Comparison of ENCODE assay signal across 26 cellular contexts in genomic region chr16:86923656-86924055, GRCh38.
A peak's percentile ranks its signal among the peaks of the same experiment; 100 is the strongest.
DNase-seq lines count a peak whose midpoint lies in the region; ATAC-seq, FAIRE-seq and TF ChIP-seq lines count a peak whose summit lies in the region.
"Had no signal": no experiment of that assay in that cellular context is flagged by ENCODE, and none has a peak within 500 bp of the region (broad histone marks: within the 10 kb centered on the region; RNA-seq: fewer than 3 reads in every experiment).

No MANE protein-coding gene starts in this region.

- no peaks in the 10 kb centered on the region for H3K27me3 Mint-ChIP-seq in osteocyte (ENCODE audit: unreplicated experiment)

- H3K27me3 ChIP-seq in RWPE2 (ENCODE audit: insufficient read depth, poor library complexity, severe bottlenecking): no peaks in the 10 kb centered on the region

- H3K27ac ChIP-seq in RWPE2 (ENCODE audit: poor library complexity, severe bottlenecking): peak overlapping the region; percentile 68
- H3K27ac ChIP-seq: C4-2B, PC-9 had no signal

- H3K27ac Mint-ChIP-seq in osteocyte (ENCODE audit: unreplicated experiment): peak overlapping the region; percentile 2
- H3K27ac Mint-ChIP-seq: B cell; CD8-positive, alpha-beta T cell had no signal

- H3K9me3 Mint-ChIP-seq in osteocyte (ENCODE audit: unreplicated experiment): peaks cover 5% of the 10 kb centered on the region
- H3K9me3 Mint-ChIP-seq: CD8-positive, alpha-beta T cell had no signal

- no peaks in the 10 kb centered on the region for H3K9me3 ChIP-seq in RWPE2 (ENCODE audit: severe bottlenecking)

- no peak overlapping the region for H3K4me3 Mint-ChIP-seq in osteocyte (ENCODE audit: unreplicated experiment)
- H3K4me3 Mint-ChIP-seq: B cell; CD8-positive, alpha-beta T cell had no signal

- H3K4me1 Mint-ChIP-seq in osteocyte (ENCODE audit: unreplicated experiment): peaks cover 17% of the 10 kb centered on the region
- H3K4me1 Mint-ChIP-seq: B cell had no signal

- ATAC-seq in RWPE2 (ENCODE audit: low read depth) (no peak), HG02870 (IDR thresholded peaks at IDR 0.05; ENCODE audit: unreplicated experiment) (no peak)
- ATAC-seq: CD8-positive, alpha-beta T cell had no signal

- no peak overlapping the region for H3K4me3 ChIP-seq in RWPE2 (ENCODE audit: severe bottlenecking)
- H3K4me3 ChIP-seq: A549, PC-9 had no signal

- H3K4me1 ChIP-seq in RWPE2 (ENCODE audit: insufficient read depth, poor library complexity, severe bottlenecking): peaks cover 11% of the 10 kb centered on the region

- FAIRE-seq in HTR-8/SVneo (lab: Jason Lieb, UNC): peak; percentile 42
- FAIRE-seq: A549, GM12891, H1 had no signal

- DNase-seq in HTR-8/SVneo (ENCODE audit: insufficient read length, low spot score) (no peak), RWPE2 (ENCODE audit: low spot score) (no peak), lung microvascular endothelial cell (ENCODE audit: low read depth in 2 of 2) (peak; percentile 70), osteocyte (ENCODE audit: extremely low spot score, unreplicated experiment) (no peak), NCI-H1436 (lab: John Stamatoyannopoulos, UW) (no peak), KG1 (lab: John Stamatoyannopoulos, UW) (no peak)
- no peak for DNase-seq in activated naive CD4-positive, alpha-beta T cell treated with anti-CD3 and anti-CD28 coated beads, Interleukin-2, amount 50 U/mL, for 16 hours
- DNase-seq: CD8-positive, alpha-beta T cell; DMS 273 treated with DMSO at 0.1 percent for 48 hours; DMS79; EL; GF-D8; HCEC 1CT; Karpas-422; NCI-H1105 treated with DMSO at 0.1 percent for 48 hours; NCI-H1694; NCI-H2029 treated with DMSO at 0.1 percent for 48 hours; NCI-H526 treated with DMSO at 0.1 percent for 48 hours; PC-9; SHP77 had no signal

- H3K36me3 ChIP-seq in RWPE2 (ENCODE audit: low read depth): no peaks in the 10 kb centered on the region

- TF ChIP-seq CTCF in RWPE2 (IDR thresholded peaks at IDR 0.05; ENCODE audit: poor library complexity, severe bottlenecking) (no peak), osteocyte (IDR thresholded peaks at IDR 0.05) (no peak)

- H3K36me3 Mint-ChIP-seq in osteocyte (ENCODE audit: unreplicated experiment): peaks cover 2% of the 10 kb centered on the region
- H3K36me3 Mint-ChIP-seq: CD8-positive, alpha-beta T cell had no signal

Comparison
In these comparisons a context has a peak if more than half of its experiments do, and no peak if none do; other contexts are left out.
1. DNase-seq: peak in lung microvascular endothelial cell (2 of 2); none in HTR-8/SVneo (single experiment), RWPE2 (single experiment), osteocyte (single experiment), NCI-H1436 (single experiment), KG1 (single experiment) and activated naive CD4-positive, alpha-beta T cell treated with anti-CD3 and anti-CD28 coated beads, Interleukin-2, amount 50 U/mL, for 16 hours (single experiment).